Comparison of ENCODE assay signal across 15 cellular contexts in genomic region chr1:24965571-24965930, GRCh38. TPM values are rescaled to one million over a fixed set of nuclear protein-coding genes. Genes with fewer than 3 reads are reported as not detected.
DNase-seq lines count a peak whose midpoint lies in the region; ATAC-seq, FAIRE-seq and TF ChIP-seq lines count a peak whose summit lies in the region.
"Had no signal": no experiment of that assay in that cellular context is flagged by ENCODE, and none has a peak within 500 bp of the region (broad histone marks: within the 10 kb centered on the region; RNA-seq: fewer than 3 reads in every experiment).

No MANE protein-coding gene starts in this region.

- peaks cover 3% of the 10 kb centered on the region for H3K9me3 Mint-ChIP-seq in astrocyte (ENCODE audit: unreplicated experiment)
- H3K9me3 Mint-ChIP-seq in stimulated activated memory B cell treated with anti-CD40 and anti-IgM and Interleukin-4, amounts not matched to agents 10 μg/mL and 1 μg/mL and 100 μg/mL, for 72 hours = no peaks in the 10 kb centered on the region

- H2AFZ ChIP-seq in astrocyte (ENCODE audit: low read depth, low read length) = no peak overlapping the region

- peaks cover 25% of the 10 kb centered on the region for H3K4me1 Mint-ChIP-seq in astrocyte (ENCODE audit: low read depth, unreplicated experiment)
- peaks cover 82% of the 10 kb centered on the region for H3K4me1 Mint-ChIP-seq in stimulated activated memory B cell treated with anti-CD40 and anti-IgM and Interleukin-4, amounts not matched to agents 10 μg/mL and 1 μg/mL and 100 μg/mL, for 72 hours

- H3K36me3 ChIP-seq in KOPT-K1 (ENCODE audit: insufficient read depth, low read length) (peaks cover 7% of the 10 kb centered on the region; the same call in 1 of the 2 replicates), astrocyte (ENCODE audit: insufficient read depth, low read length) (no peaks in the 10 kb centered on the region), mucosa of descending colon (ENCODE audit: low read depth) (no peaks in the 10 kb centered on the region)
- H3K36me3 ChIP-seq: cardiac muscle cell, heart right ventricle, left ventricle myocardium inferior, uterus had no signal

- H3K27me3 ChIP-seq in astrocyte (ENCODE audit: insufficient read depth, low read length) = peaks cover 3% of the 10 kb centered on the region
- H3K27me3 ChIP-seq: cardiac muscle cell, uterus had no signal

- no peak overlapping the region for H3K4me3 ChIP-seq in astrocyte (ENCODE audit: insufficient read depth, low read depth, low read length)
- no peak overlapping the region for H3K4me3 ChIP-seq in mucosa of descending colon
- H3K4me3 ChIP-seq: cardiac muscle cell, left ventricle myocardium inferior, uterus had no signal

- no peak overlapping the region for H3K4me3 Mint-ChIP-seq in astrocyte (ENCODE audit: unreplicated experiment)
- H3K4me3 Mint-ChIP-seq in stimulated activated memory B cell treated with anti-CD40 and anti-IgM and Interleukin-4, amounts not matched to agents 10 μg/mL and 1 μg/mL and 100 μg/mL, for 72 hours = peak overlapping the region; percentile 87

- intact Hi-C loops in left cardiac atrium (cut with DNase I) (no loop called here), mucosa of descending colon (cut with DNase I, micrococcal nuclease) (no loop called here)

- H3K4me2 ChIP-seq in astrocyte (ENCODE audit: low read length) = no peak overlapping the region

- no peak for ATAC-seq in stimulated activated memory B cell treated with anti-CD40 and anti-IgM and Interleukin-4, amounts not matched to agents 10 μg/mL and 1 μg/mL and 100 μg/mL, for 72 hours
- ATAC-seq in left cardiac atrium (no peak), mucosa of descending colon (no peak)
- ATAC-seq: Panc1 had no signal

- H3K27ac ChIP-seq in KOPT-K1 (ENCODE audit: low read depth, low read length, poor library complexity, severe bottlenecking) (peak overlapping the region; percentile 91), astrocyte (ENCODE audit: low read depth, low read length) (peak overlapping the region; percentile 61)
- H3K27ac ChIP-seq: cardiac muscle cell, left ventricle myocardium inferior, uterus had no signal

- no peaks in the 10 kb centered on the region for H3K79me2 ChIP-seq in astrocyte (ENCODE audit: insufficient read depth, low read length)

- DNase-seq in activated CD8-positive, alpha-beta memory T cell treated with anti-CD3 and anti-CD28 coated beads, Interleukin-2, amount 50 U/mL, for 48 hours = peak; percentile 76
- no peak for DNase-seq in activated CD8-positive, alpha-beta memory T cell treated with anti-CD3 and anti-CD28 coated beads, Interleukin-2, amount 50 U/mL, for 4 hours
- DNase-seq in astrocyte (ENCODE audit: low read depth) = no peak
- DNase-seq in NK-92 treated with Interleukin-12 subunit alpha and Interleukin-12 subunit beta, amount 100 ng/mL, for 24 hours (lab: John Stamatoyannopoulos, UW) = no peak
- DNase-seq in left cardiac atrium = no peak
- no peak for DNase-seq in mucosa of descending colon
- DNase-seq: ACHN, left ventricle myocardium inferior, T1000, uterus had no signal

- no peaks in the 10 kb centered on the region for H3K36me3 Mint-ChIP-seq in astrocyte (ENCODE audit: low read depth, unreplicated experiment)
- H3K36me3 Mint-ChIP-seq in stimulated activated memory B cell treated with anti-CD40 and anti-IgM and Interleukin-4, amounts not matched to agents 10 μg/mL and 1 μg/mL and 100 μg/mL, for 72 hours = peaks cover 29% of the 10 kb centered on the region

- FAIRE-seq in astrocyte (lab: Jason Lieb, UNC) = no peak

- H4K20me1 ChIP-seq in astrocyte (ENCODE audit: insufficient read depth, low read length) = no peaks in the 10 kb centered on the region

- no peak overlapping the region for H3K9ac ChIP-seq in astrocyte (ENCODE audit: low read length)

- H3K9me3 ChIP-seq in KOPT-K1 (ENCODE audit: insufficient read depth, low read length, poor library complexity, severe bottlenecking) (no peaks in the 10 kb centered on the region), astrocyte (ENCODE audit: insufficient read depth, low read depth, low read length) (no peaks in the 10 kb centered on the region), mucosa of descending colon (no peaks in the 10 kb centered on the region)
- H3K9me3 ChIP-seq: heart right ventricle, left ventricle myocardium inferior, uterus had no signal

- H3K4me1 ChIP-seq in astrocyte (ENCODE audit: insufficient read depth, low read length) (peaks cover 42% of the 10 kb centered on the region), mucosa of descending colon (ENCODE audit: low read depth) (no peaks in the 10 kb centered on the region)
- H3K4me1 ChIP-seq: left ventricle myocardium inferior, uterus had no signal

- H3K27ac Mint-ChIP-seq in astrocyte (ENCODE audit: unreplicated experiment) = no peak overlapping the region
- H3K27ac Mint-ChIP-seq in stimulated activated memory B cell treated with anti-CD40 and anti-IgM and Interleukin-4, amounts not matched to agents 10 μg/mL and 1 μg/mL and 100 μg/mL, for 72 hours = peak overlapping the region; percentile 92

- peaks cover 16% of the 10 kb centered on the region for H3K27me3 Mint-ChIP-seq in astrocyte (ENCODE audit: low read depth, unreplicated experiment)
- H3K27me3 Mint-ChIP-seq in stimulated activated memory B cell treated with anti-CD40 and anti-IgM and Interleukin-4, amounts not matched to agents 10 μg/mL and 1 μg/mL and 100 μg/mL, for 72 hours = no peaks in the 10 kb centered on the region

- TF ChIP-seq CTCF in astrocyte (IDR thresholded peaks at IDR 0.05; ENCODE audit: insufficient read depth, low read depth, low read length) = no peak
- TF ChIP-seq CTCF in mucosa of descending colon (IDR thresholded peaks at IDR 0.05) = no peak

RNA-seq across cellular contexts. Expression of gene RUNX3, which starts 35.5 kb away (rescaled TPM):
- total RNA-seq in astrocyte = 2.1 and 2.5 TPM in 2 replicates
- 1 to 10 TPM; 1.3 to 2.4 TPM for total RNA-seq in left cardiac atrium
- 1 to 10 TPM; 3.2 to 6.1 (median 5.0) TPM for total RNA-seq in mucosa of descending colon
- total RNA-seq: cardiac muscle cell had no signal
